Comparison of ENCODE assay signal across 20 cellular contexts in genomic region chr22:49019737-49020136, GRCh38.
DNase-seq lines count a peak whose midpoint lies in the region; ATAC-seq, FAIRE-seq and TF ChIP-seq lines count a peak whose summit lies in the region.
"Had no signal": no experiment of that assay in that cellular context is flagged by ENCODE, and none has a peak within 500 bp of the region (broad histone marks: within the 10 kb centered on the region; RNA-seq: fewer than 3 reads in every experiment).

No MANE protein-coding gene starts in this region.

- H3K23ac ChIP-seq in H9 (ENCODE audit: insufficient read length, low read depth, low read length): no peak overlapping the region
- no peak overlapping the region for H3K23ac ChIP-seq in neuronal stem cell (ENCODE audit: low read depth, low read length, poor library complexity)

- no peak overlapping the region for H2BK12ac ChIP-seq in H9 (ENCODE audit: insufficient read length, low read depth, low read length)
- H2BK12ac ChIP-seq in neuronal stem cell (ENCODE audit: low read length): no peak overlapping the region

- no peak overlapping the region for H4K91ac ChIP-seq in H9 (ENCODE audit: insufficient read length, low read depth, low read length)
- no peak overlapping the region for H4K91ac ChIP-seq in neuronal stem cell (ENCODE audit: low read depth, low read length, poor library complexity)

- H3K23me2 ChIP-seq in H9 (ENCODE audit: insufficient read length, low read depth, low read length, poor library complexity, severe bottlenecking): no peaks in the 10 kb centered on the region

- no peak for FAIRE-seq in small intestine (lab: Jason Lieb, UNC)
- FAIRE-seq: H54 had no signal

- H3K79me1 ChIP-seq in H9 (ENCODE audit: insufficient read depth, low read depth, low read length, poor library complexity, severe bottlenecking) (no peaks in the 10 kb centered on the region), neuronal stem cell (ENCODE audit: low read depth, low read length) (no peaks in the 10 kb centered on the region)

- H2BK15ac ChIP-seq in H9 (ENCODE audit: low read depth, low read length) (no peak overlapping the region), neuronal stem cell (ENCODE audit: low read length) (no peak overlapping the region)

- H3K14ac ChIP-seq in H9 (ENCODE audit: insufficient read depth, low read length) (no peak overlapping the region), neuronal stem cell (ENCODE audit: low read length) (no peak overlapping the region)

- H3K79me2 ChIP-seq in H9 (ENCODE audit: insufficient read depth, low read length): no peaks in the 10 kb centered on the region

- H2BK5ac ChIP-seq in H9 (ENCODE audit: insufficient read length, low read length) (no peak overlapping the region), neuronal stem cell (ENCODE audit: low read length) (no peak overlapping the region)

- H3K4me1 Mint-ChIP-seq in H9 (0 out of 4 replicates have a peak, but pooled peaks cover 2 to 3% of the 10 kb centered on the region in 2 experiments), chondrocyte (ENCODE audit: low read depth) (no peaks in the 10 kb centered on the region)
- H3K4me1 Mint-ChIP-seq in activated T-cell treated with anti-CD3 and anti-CD28 coated beads, Interleukin-2, amount 50 U/mL, for 72 hours (ENCODE audit: low read depth): no peaks in the 10 kb centered on the region
- H3K4me1 Mint-ChIP-seq: CD4-positive, CD25-positive, alpha-beta regulatory T cell had no signal

- H3K4ac ChIP-seq in H9 (ENCODE audit: low read depth, low read length): no peak overlapping the region
- H3K4ac ChIP-seq in neuronal stem cell (ENCODE audit: low read length): no peak overlapping the region

- no CpG with 5 or more reads among the region's 6 CpGs for WGBS in H9 (ENCODE audit: extremely low coverage, insufficient read length, low lambda C conversion rate)
- no CpG with 5 or more reads among the region's 6 CpGs for WGBS in neuronal stem cell (ENCODE audit: extremely low coverage in 2 of 2, insufficient read length in 2 of 2, insufficient replicate concordance in 1 of 2), 2 donors
- WGBS in sigmoid colon, 2 donors: 65 to 66% methylated on average over 6 of the region's 6 CpGs
- 67 to 73% (median 68%) methylated on average over 6 of the region's 6 CpGs for whole genome bisulfite sequencing in small intestine, 3 donors

- peak; percentile 8 for DNase-seq in H9
- peak; percentile 51 for DNase-seq in chondrocyte (ENCODE audit: low spot score)
- no peak for DNase-seq in neuronal stem cell (ENCODE audit: low spot score)
- DNase-seq in sigmoid colon: peak; percentile 34
- no peak for DNase-seq in NK-92 treated with Interleukin-12 subunit alpha and Interleukin-12 subunit beta, amount 100 ng/mL, for 24 hours (lab: John Stamatoyannopoulos, UW)
- no peak for DNase-seq in activated T-cell treated with anti-CD3 and anti-CD28 coated beads, Interleukin-2, amount 50 U/mL, for 72 hours
- no peak for DNase-seq in small intestine
- DNase-seq in Right ventricle myocardium superior: no peak
- DNase-seq: CD4-positive, CD25-positive, alpha-beta regulatory T cell; COR-L47; DMS 273 treated with DMSO at 0.1 percent for 48 hours; DMS79 treated with DMSO at 0.1 percent for 48 hours; HFFc6; Karpas-422; NCI-H1417; NCI-H1694 treated with DMSO at 0.1 percent for 48 hours; NCI-H2107; SIG-M5 had no signal

- H2AFZ ChIP-seq in H9 (ENCODE audit: low read length) (no peak overlapping the region), neuronal stem cell (ENCODE audit: low read length) (no peak overlapping the region)

- no peak overlapping the region for H2BK20ac ChIP-seq in H9 (ENCODE audit: low read depth, low read length, poor library complexity, severe bottlenecking)

- H3K27ac ChIP-seq in H9 (ENCODE audit: insufficient read length, low read depth, low read length): no peak overlapping the region
- H3K27ac ChIP-seq in neuronal stem cell (replicated peaks; ENCODE audit: low read length): no peak overlapping the region
- H3K27ac ChIP-seq in sigmoid colon: no peak overlapping the region
- no peak overlapping the region for H3K27ac ChIP-seq in small intestine (ENCODE audit: low read depth in 1 of 2, low read length in 1 of 2)
- H3K27ac ChIP-seq: RWPE1 had no signal

- H3K9me3 Mint-ChIP-seq in H9 (no peaks in the 10 kb centered on the region; a peak in 1 of 5 replicates), chondrocyte (ENCODE audit: low read depth) (no peaks in the 10 kb centered on the region)
- H3K9me3 Mint-ChIP-seq in activated T-cell treated with anti-CD3 and anti-CD28 coated beads, Interleukin-2, amount 50 U/mL, for 72 hours: no peaks in the 10 kb centered on the region

- no peak for TF ChIP-seq POLR2A in sigmoid colon (IDR thresholded peaks at IDR 0.05)

- no peak overlapping the region for H2AK5ac ChIP-seq in H9 (ENCODE audit: insufficient read length, low read length)
- no peak overlapping the region for H2AK5ac ChIP-seq in neuronal stem cell (ENCODE audit: low read depth, low read length)

- H3K36me3 ChIP-seq in neuronal stem cell (replicated peaks in 1 of 2; ENCODE audit: control insufficient read depth in 2 of 2, insufficient read depth in 2 of 2, low read length in 2 of 2) (no peaks in the 10 kb centered on the region), sigmoid colon (no peaks in the 10 kb centered on the region), small intestine (ENCODE audit: control insufficient read depth in 2 of 2, insufficient read depth in 2 of 2, low read length in 2 of 2) (no peaks in the 10 kb centered on the region)

- no peaks in the 10 kb centered on the region for H3K4me1 ChIP-seq in H9 (ENCODE audit: insufficient read depth, low read length)
- peaks cover under 1 to 4% of the 10 kb centered on the region in 2 donors for H3K4me1 ChIP-seq in neuronal stem cell (ENCODE audit: control insufficient read depth in 2 of 2, insufficient read depth in 1 of 2, low read depth in 1 of 2, low read length in 2 of 2)
- no peaks in the 10 kb centered on the region for H3K4me1 ChIP-seq in sigmoid colon
- H3K4me1 ChIP-seq in small intestine (ENCODE audit: control insufficient read depth in 2 of 2, insufficient read depth in 1 of 2, low read depth in 1 of 2, low read length in 1 of 2): no peaks in the 10 kb centered on the region

- H3K18ac ChIP-seq in H9 (ENCODE audit: insufficient read length, low read depth, low read length) (no peak overlapping the region), neuronal stem cell (ENCODE audit: low read length) (peak overlapping the region; percentile 20)

- H3K36me3 Mint-ChIP-seq in H9 (ENCODE audit: insufficient read depth in 1 of 3, low read depth in 3 of 3) (no peaks in the 10 kb centered on the region), chondrocyte (ENCODE audit: low read depth) (no peaks in the 10 kb centered on the region)
- H3K36me3 Mint-ChIP-seq in activated T-cell treated with anti-CD3 and anti-CD28 coated beads, Interleukin-2, amount 50 U/mL, for 72 hours (ENCODE audit: insufficient read depth in 2 of 2): no peaks in the 10 kb centered on the region
- H3K36me3 Mint-ChIP-seq: CD4-positive, CD25-positive, alpha-beta regulatory T cell had no signal

- no peak overlapping the region for H4K5ac ChIP-seq in H9 (ENCODE audit: insufficient read length, low read depth, low read length)

- no peaks in the 10 kb centered on the region for H3K27me3 ChIP-seq in H9 (ENCODE audit: insufficient read depth, low read length)
- no peaks in the 10 kb centered on the region for H3K27me3 ChIP-seq in neuronal stem cell (ENCODE audit: control insufficient read depth in 3 of 3, insufficient read depth in 3 of 3, low read depth in 1 of 3, low read length in 3 of 3)
- H3K27me3 ChIP-seq in sigmoid colon: peaks cover 0 to 4% (median 4%) of the 10 kb centered on the region in 3 donors
- no peaks in the 10 kb centered on the region for H3K27me3 ChIP-seq in small intestine (ENCODE audit: control insufficient read depth in 2 of 2, insufficient read depth in 2 of 2, low read length in 2 of 2)

- H3K4me3 ChIP-seq in neuronal stem cell (ENCODE audit: low read length in 2 of 2) (no peak overlapping the region), sigmoid colon (no peak overlapping the region), small intestine (ENCODE audit: low read depth in 1 of 2, low read length in 2 of 2) (no peak overlapping the region)

- no peaks in the 10 kb centered on the region for H3K9me3 ChIP-seq in H9 (ENCODE audit: control insufficient read depth, low read depth, low read length)
- H3K9me3 ChIP-seq in neuronal stem cell (replicated peaks in 1 of 2; ENCODE audit: control insufficient read depth in 2 of 2, insufficient read depth in 1 of 2, low read depth in 1 of 2, low read length in 2 of 2): no peaks in the 10 kb centered on the region
- no peaks in the 10 kb centered on the region for H3K9me3 ChIP-seq in sigmoid colon
- no peaks in the 10 kb centered on the region for H3K9me3 ChIP-seq in small intestine (ENCODE audit: control insufficient read depth, low read depth)

- H3K27me3 Mint-ChIP-seq in H9 (ENCODE audit: low read depth) (peaks cover 2% of the 10 kb centered on the region), chondrocyte (ENCODE audit: low read depth) (peaks cover 3% of the 10 kb centered on the region)
- H3K27me3 Mint-ChIP-seq in activated T-cell treated with anti-CD3 and anti-CD28 coated beads, Interleukin-2, amount 50 U/mL, for 72 hours (ENCODE audit: low read depth): no peaks in the 10 kb centered on the region
- H3K27me3 Mint-ChIP-seq: CD4-positive, CD25-positive, alpha-beta regulatory T cell had no signal

- H3T11ph ChIP-seq in H9 (ENCODE audit: low read length): no peak overlapping the region

- H3K9ac ChIP-seq in H9 (ENCODE audit: extremely low read depth, insufficient read length, low read length): no peak overlapping the region
- H3K9ac ChIP-seq in neuronal stem cell (ENCODE audit: low read depth, low read length, poor library complexity): no peak overlapping the region

- H3K56ac ChIP-seq in H9 (ENCODE audit: insufficient read length, low read depth, low read length): no peak overlapping the region

- H4K8ac ChIP-seq in H9 (replicated peaks; ENCODE audit: insufficient read length, low read depth, low read length) (no peak overlapping the region), neuronal stem cell (ENCODE audit: low read depth, low read length) (no peak overlapping the region)

- no peak for ATAC-seq in activated T-cell treated with anti-CD3 and anti-CD28 coated beads, Interleukin-2, amount 50 U/mL, for 72 hours (replicated peaks in 1 of 2)
- no peak for ATAC-seq in Right ventricle myocardium superior (ENCODE audit: poor library complexity)

- no peak overlapping the region for H3K27ac Mint-ChIP-seq in H9
- H3K27ac Mint-ChIP-seq in chondrocyte (ENCODE audit: unreplicated experiment): no peak overlapping the region
- no peak overlapping the region for H3K27ac Mint-ChIP-seq in activated T-cell treated with anti-CD3 and anti-CD28 coated beads, Interleukin-2, amount 50 U/mL, for 72 hours
- H3K27ac Mint-ChIP-seq: CD4-positive, CD25-positive, alpha-beta regulatory T cell; HFFc6 had no signal

- TF ChIP-seq EP300 in sigmoid colon (IDR thresholded peaks at IDR 0.05): no peak

- H2BK120ac ChIP-seq in H9 (ENCODE audit: low read depth, low read length, poor library complexity, severe bottlenecking) (no peak overlapping the region), neuronal stem cell (ENCODE audit: low read depth, low read length) (no peak overlapping the region)

- TF ChIP-seq CTCF in H9 (conservative IDR thresholded peaks at IDR 0.05): no peak
- no peak for TF ChIP-seq CTCF in chondrocyte (IDR thresholded peaks at IDR 0.05)
- no peak for TF ChIP-seq CTCF in sigmoid colon (IDR thresholded peaks at IDR 0.05)

- no peak overlapping the region for H3K4me3 Mint-ChIP-seq in H9
- H3K4me3 Mint-ChIP-seq in chondrocyte (ENCODE audit: unreplicated experiment): no peak overlapping the region
- H3K4me3 Mint-ChIP-seq in activated T-cell treated with anti-CD3 and anti-CD28 coated beads, Interleukin-2, amount 50 U/mL, for 72 hours: no peak overlapping the region
- H3K4me3 Mint-ChIP-seq: CD4-positive, CD25-positive, alpha-beta regulatory T cell; HFFc6 had no signal

- no peaks in the 10 kb centered on the region for H4K20me1 ChIP-seq in H9 (ENCODE audit: control insufficient read depth, insufficient read depth, insufficient read length)

- H3K4me2 ChIP-seq in H9 (ENCODE audit: insufficient read depth, insufficient read length, low read length) (no peak overlapping the region), neuronal stem cell (ENCODE audit: insufficient read depth, low read length, poor library complexity, severe bottlenecking) (no peak overlapping the region)

- intact Hi-C loops in sigmoid colon (cut with DNase I) (no loop called here), Right ventricle myocardium superior (cut with DNase I) (no loop called here)

Comparison
In these comparisons a context has a peak if more than half of its experiments do, and no peak if none do; other contexts are left out.
1. DNase-seq: peak in H9 (single experiment), chondrocyte (single experiment) and sigmoid colon (single experiment); none in neuronal stem cell (single experiment), NK-92 treated with Interleukin-12 subunit alpha and Interleukin-12 subunit beta, amount 100 ng/mL, for 24 hours (single experiment), activated T-cell treated with anti-CD3 and anti-CD28 coated beads, Interleukin-2, amount 50 U/mL, for 72 hours (0 of 2), small intestine (single experiment) and Right ventricle myocardium superior (single experiment).